ENCODE assay signal across 8 cellular contexts in the genomic region with DNA sequence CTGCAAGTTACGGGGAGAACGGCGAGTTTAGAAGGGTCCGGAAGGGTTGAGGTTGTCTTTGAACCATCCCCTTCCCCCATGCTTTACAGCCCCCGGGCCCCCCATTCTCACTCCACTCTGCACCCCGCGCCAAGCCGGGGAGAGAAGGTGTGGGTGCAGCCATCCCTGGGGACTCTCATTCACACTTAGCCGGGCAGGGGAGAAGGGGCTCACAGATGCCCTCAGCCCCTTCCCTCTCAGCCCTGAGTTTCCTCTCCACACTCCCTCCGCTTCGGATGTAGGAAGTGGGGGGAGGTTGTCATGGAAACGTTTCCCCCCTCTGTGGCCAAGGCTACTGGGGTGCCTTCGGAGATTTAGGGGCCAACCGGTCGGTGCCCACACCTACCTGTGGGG. TPM values are rescaled to one million over a fixed set of nuclear protein-coding genes. Genes with fewer than 3 reads are reported as not detected.
DNase-seq lines count a peak whose midpoint lies in the region; ATAC-seq and TF ChIP-seq lines count a peak whose summit lies in the region.

No MANE protein-coding gene starts in this region.

- H3K27ac Mint-ChIP-seq in naive thymus-derived CD8-positive, alpha-beta T cell = no peak overlapping the region

- H3K4me3 Mint-ChIP-seq in naive thymus-derived CD8-positive, alpha-beta T cell = peak overlapping the region in 9 of 10 donors; percentile 60 to 80 (median 71)

- peaks cover 0 to 12% (median 3%) of the 10 kb centered on the region in 9 donors for H3K9me3 Mint-ChIP-seq in naive thymus-derived CD8-positive, alpha-beta T cell

- peaks cover 12% of the 10 kb centered on the region for H3K4me1 ChIP-seq in ectodermal cell (ENCODE audit: control insufficient read depth, insufficient read depth, low read length)

- no peak for DNase-seq in GM06990 (ENCODE audit: extremely low read depth, insufficient read length)
- DNase-seq in Jurkat, Clone E6-1 (ENCODE audit: low read depth, low spot score) = peak; percentile 8
- peak in 1 of 10 donors; percentile 3 for DNase-seq in naive thymus-derived CD8-positive, alpha-beta T cell
- DNase-seq in DMS79 treated with DMSO at 0.1 percent for 48 hours (lab: John Stamatoyannopoulos, UW) = no peak
- DNase-seq in DMS153 (lab: John Stamatoyannopoulos, UW) = no peak
- no peak for DNase-seq in pons (ENCODE audit: low spot score)
- DNase-seq in AG08396 (ENCODE audit: low spot score) = no peak

- H3K9me3 ChIP-seq in ectodermal cell (ENCODE audit: control insufficient read depth, low read length) = no peaks in the 10 kb centered on the region

- ATAC-seq in naive thymus-derived CD8-positive, alpha-beta T cell = no peak

- H3K4me1 Mint-ChIP-seq in naive thymus-derived CD8-positive, alpha-beta T cell = peaks cover 4 to 16% (median 12%) of the 10 kb centered on the region in 4 donors

- POLR2A ChIA-PET in naive thymus-derived CD8-positive, alpha-beta T cell (lab: Charles Lee) = no interaction called here

- H3K27me3 ChIP-seq in GM06990 (replicated peaks; ENCODE audit: control insufficient read depth, insufficient read depth, low read length) (no peaks in the 10 kb centered on the region; the same call in 1 of the 2 replicates), ectodermal cell (ENCODE audit: control insufficient read depth, insufficient read depth, low read length, poor library complexity, severe bottlenecking) (peaks cover 39% of the 10 kb centered on the region)

- no peak for TF ChIP-seq CTCF in GM06990 (IDR thresholded peaks at IDR 0.05; ENCODE audit: insufficient read depth, low read length, poor library complexity, severe bottlenecking)

- peaks cover 0 to 10% (median 2%) of the 10 kb centered on the region in 3 donors for H3K36me3 Mint-ChIP-seq in naive thymus-derived CD8-positive, alpha-beta T cell

- peak overlapping the region; percentile 41 for H3K27ac ChIP-seq in ectodermal cell (ENCODE audit: insufficient read depth, low read depth, low read length, poor library complexity, severe bottlenecking)

- H3K4me3 ChIP-seq in GM06990 (replicated peaks; ENCODE audit: low read depth, low read length) = peak overlapping the region; percentile 67
- peak overlapping the region; percentile 53 for H3K4me3 ChIP-seq in Jurkat, Clone E6-1 (ENCODE audit: low read length)
- H3K4me3 ChIP-seq in ectodermal cell (ENCODE audit: insufficient read depth, low read depth, low read length) = peak overlapping the region; percentile 62

- H3K27me3 Mint-ChIP-seq in naive thymus-derived CD8-positive, alpha-beta T cell = peaks cover 9 to 42% (median 34%) of the 10 kb centered on the region in 5 donors

- no peaks in the 10 kb centered on the region for H3K36me3 ChIP-seq in GM06990 (ENCODE audit: control insufficient read depth, insufficient read depth, low read length)
- no peaks in the 10 kb centered on the region for H3K36me3 ChIP-seq in ectodermal cell (ENCODE audit: control insufficient read depth, insufficient read depth, low read length)

- 0% methylated on average over 11 to 15 of the region's 15 CpGs for WGBS in ectodermal cell, 2 experiments

RNA-seq across cellular contexts. Expression of a gene that starts 0.3 kb away (rescaled TPM):
- polyA plus RNA-seq in Jurkat, Clone E6-1 (2012; ENCODE audit: insufficient read depth, insufficient read length) = 6.1 TPM
- polyA plus RNA-seq in ectodermal cell (2013, experiment 1 of 4) = 109 TPM
- 94.6 TPM for polyA plus RNA-seq in ectodermal cell (2013, experiment 2 of 4)
- 79.9 TPM for polyA plus RNA-seq in ectodermal cell (2013, experiment 3 of 4)
- polyA plus RNA-seq in ectodermal cell (2013, experiment 4 of 4) = 80.0 TPM
- total RNA-seq in naive thymus-derived CD8-positive, alpha-beta T cell = not detected
- 1 to 10 TPM in 1 of 3 donors, not detected in 2; 3.5 TPM for polyA plus RNA-seq in naive thymus-derived CD8-positive, alpha-beta T cell
